ENCODE assay signal across 36 cellular contexts in the genomic region with DNA sequence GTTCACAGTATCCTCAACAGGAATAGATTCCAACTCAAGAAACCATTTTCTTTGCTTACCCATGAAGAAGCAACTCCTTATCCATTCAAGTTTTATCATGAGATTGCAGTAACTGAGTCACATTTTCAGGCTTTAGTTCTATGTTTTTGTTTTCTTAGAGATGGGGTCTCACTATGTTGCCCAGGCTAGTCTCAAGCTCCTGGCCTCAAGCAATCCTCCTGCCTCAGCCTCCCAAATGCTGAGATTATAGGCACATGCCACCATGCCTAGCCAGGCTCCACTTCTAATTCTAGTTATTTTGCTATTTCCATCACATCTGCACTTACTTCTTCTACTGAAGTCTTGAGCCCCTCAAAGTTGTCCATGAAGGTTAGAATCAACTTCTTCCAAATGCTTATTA.
"Had no signal": no experiment of that assay in that cellular context is flagged by ENCODE, and none has a peak within 500 bp of the region (broad histone marks: within the 10 kb centered on the region; RNA-seq: fewer than 3 reads in every experiment).

No MANE protein-coding gene starts in this region.

- H3K9me3 Mint-ChIP-seq: activated CD4-positive, alpha-beta memory T cell treated with anti-CD3 and anti-CD28 coated beads for 36 hours; activated CD8-positive, alpha-beta T cell treated with anti-CD3 and anti-CD28 coated beads for 36 hours; activated T-cell treated with anti-CD3 and anti-CD28 coated beads, Interleukin-2, amount 50 U/mL, for 4 hours; activated T-cell treated with anti-CD3 and anti-CD28 coated beads, Interleukin-2, amount 50 U/mL, for 72 hours; activated T-helper 1 cell treated with anti-CD3 and anti-CD28 coated beads, Interleukin-12 subunit alpha, Interleukin-12 subunit beta, Interleukin-2, Interleukin-4 antibody, amounts not matched to agents 30 ng/mL and 10 ng/mL and 1 ng/mL, durations not matched to agents 14 hours and 24 hours and 36 hours; activated T-helper 17 cell treated with anti-CD3 and anti-CD28 coated beads, Interleukin-2, amount 50 U/mL, for 72 hours; T-helper 1 cell treated with Interleukin-12 subunit alpha and Interleukin-12 subunit beta and Interleukin-4 antibody, amounts not matched to agents 30 μg/mL and 1 μg/mL, for 36 hours; T-helper 2 cell treated with Interferon-gamma antibody and Interleukin-4, amounts not matched to agents 5 μg/mL and 100 μg/mL, for 36 hours had no signal

- H3K27me3 Mint-ChIP-seq: activated CD4-positive, alpha-beta memory T cell treated with anti-CD3 and anti-CD28 coated beads for 36 hours; activated CD4-positive, alpha-beta T cell treated with anti-CD3 and anti-CD28 coated beads for 36 hours; activated CD8-positive, alpha-beta T cell treated with anti-CD3 and anti-CD28 coated beads for 36 hours; activated naive CD8-positive, alpha-beta T cell treated with anti-CD3 and anti-CD28 coated beads for 36 hours; activated T-helper 17 cell treated with anti-CD3 and anti-CD28 coated beads, Interleukin-2, amount 50 U/mL, for 72 hours had no signal

- H3K4me3 Mint-ChIP-seq: activated CD4-positive, alpha-beta memory T cell treated with anti-CD3 and anti-CD28 coated beads for 36 hours; activated CD4-positive, alpha-beta T cell treated with anti-CD3 and anti-CD28 coated beads for 36 hours; activated CD8-positive, alpha-beta T cell treated with anti-CD3 and anti-CD28 coated beads for 36 hours; activated naive CD4-positive, alpha-beta T cell treated with anti-CD3 and anti-CD28 coated beads for 36 hours; activated naive CD8-positive, alpha-beta T cell treated with anti-CD3 and anti-CD28 coated beads for 36 hours; activated T-cell treated with anti-CD3 and anti-CD28 coated beads, Interleukin-2, amount 50 U/mL, for 4 hours; activated T-helper 1 cell treated with anti-CD3 and anti-CD28 coated beads, Interleukin-12 subunit alpha, Interleukin-12 subunit beta, Interleukin-2, Interleukin-4 antibody, amounts not matched to agents 30 ng/mL and 10 ng/mL and 1 ng/mL, durations not matched to agents 14 hours and 24 hours and 36 hours; T-helper 1 cell treated with Interleukin-12 subunit alpha and Interleukin-12 subunit beta and Interleukin-4 antibody, amounts not matched to agents 30 μg/mL and 1 μg/mL, for 36 hours; T-helper 2 cell treated with Interferon-gamma antibody and Interleukin-4, amounts not matched to agents 5 μg/mL and 100 μg/mL, for 36 hours had no signal

- H3K27ac Mint-ChIP-seq: activated CD4-positive, alpha-beta memory T cell treated with anti-CD3 and anti-CD28 coated beads for 36 hours; activated CD8-positive, alpha-beta T cell treated with anti-CD3 and anti-CD28 coated beads for 36 hours; activated naive CD4-positive, alpha-beta T cell treated with anti-CD3 and anti-CD28 coated beads for 36 hours; activated naive CD8-positive, alpha-beta T cell treated with anti-CD3 and anti-CD28 coated beads for 36 hours; activated T-cell treated with anti-CD3 and anti-CD28 coated beads, Interleukin-2, amount 50 U/mL, for 72 hours; activated T-helper 1 cell treated with anti-CD3 and anti-CD28 coated beads, Interleukin-12 subunit alpha, Interleukin-12 subunit beta, Interleukin-2, Interleukin-4 antibody, amounts not matched to agents 30 ng/mL and 10 ng/mL and 1 ng/mL, durations not matched to agents 14 hours and 24 hours and 36 hours; activated T-helper 17 cell treated with anti-CD3 and anti-CD28 coated beads, Interleukin-2, amount 50 U/mL, for 72 hours; T-helper 1 cell treated with Interleukin-12 subunit alpha and Interleukin-12 subunit beta and Interleukin-4 antibody, amounts not matched to agents 30 μg/mL and 1 μg/mL, for 36 hours; T-helper 2 cell treated with Interferon-gamma antibody and Interleukin-4, amounts not matched to agents 5 μg/mL and 100 μg/mL, for 36 hours had no signal

- FAIRE-seq: astrocyte, TTC549 had no signal

- ATAC-seq: activated CD4-positive, alpha-beta T cell treated with anti-CD3 and anti-CD28 coated beads for 36 hours; activated CD4-positive, CD25-positive, alpha-beta regulatory T cell treated with anti-CD3 and anti-CD28 coated beads, Interleukin-2, amount 50 U/mL, for 24 hours; activated CD8-positive, alpha-beta T cell treated with anti-CD3 and anti-CD28 coated beads for 36 hours; activated naive CD4-positive, alpha-beta T cell treated with anti-CD3 and anti-CD28 coated beads, Interleukin-2, amount 50 U/mL, for 72 hours; activated T-cell treated with anti-CD3 and anti-CD28 coated beads, Interleukin-2, amount 50 U/mL, for 4 hours; activated T-cell treated with anti-CD3 and anti-CD28 coated beads, Interleukin-2, amount 50 U/mL, for 72 hours; activated T-helper 17 cell treated with anti-CD3 and anti-CD28 coated beads, Interleukin-2, amount 50 U/mL, for 72 hours; body of pancreas had no signal

- DNase-seq: activated CD4-positive, alpha-beta memory T cell treated with anti-CD3 and anti-CD28 coated beads for 36 hours; activated CD4-positive, alpha-beta T cell treated with anti-CD3 and anti-CD28 coated beads for 1 hour; activated CD4-positive, alpha-beta T cell treated with anti-CD3 and anti-CD28 coated beads for 36 hours; activated CD4-positive, alpha-beta T cell treated with anti-CD3 and anti-CD28 coated beads for 48 hours; activated CD4-positive, alpha-beta T cell treated with anti-CD3 and anti-CD28 coated beads, Interleukin-2, amount 50 U/mL, for 1 hour; activated CD4-positive, alpha-beta T cell treated with anti-CD3 and anti-CD28 coated beads, Interleukin-2, amount 50 U/mL, for 4 hours; activated CD4-positive, CD25-positive, alpha-beta regulatory T cell; activated CD8-positive, alpha-beta memory T cell treated with anti-CD3 and anti-CD28 coated beads, Interleukin-2, amount 50 U/mL, for 4 hours; activated CD8-positive, alpha-beta T cell treated with anti-CD3 and anti-CD28 coated beads for 36 hours; activated effector memory CD4-positive, alpha-beta T cell treated with anti-CD3 and anti-CD28 coated beads, Interleukin-2, amount 50 U/mL, for 16 hours; activated gamma-delta T cell treated with Interleukin-2 at 50 U/mL for 16 hours; activated naive CD4-positive, alpha-beta T cell; activated naive CD4-positive, alpha-beta T cell treated with anti-CD3 and anti-CD28 coated beads for 36 hours; activated naive CD4-positive, alpha-beta T cell treated with anti-CD3 and anti-CD28 coated beads, Interleukin-2, amount 50 U/mL, for 16 hours; activated naive CD8-positive, alpha-beta T cell treated with anti-CD3 and anti-CD28 coated beads for 36 hours; activated T-cell treated with anti-CD3 and anti-CD28 coated beads for 4 hours; activated T-cell treated with anti-CD3 and anti-CD28 coated beads, Interleukin-2, amount 50 U/mL, for 1 hour; activated T-cell treated with anti-CD3 and anti-CD28 coated beads, Interleukin-2, amount 50 U/mL, for 4 hours; activated T-cell treated with anti-CD3 and anti-CD28 coated beads, Interleukin-2, amount 50 U/mL, for 72 hours; adrenal gland; amniotic stem cell; aorta; body of pancreas; brain microvascular endothelial cell; central memory CD4-positive, alpha-beta T cell; cerebellar nuclear complex; T-helper 2 cell; T-helper 9 cell had no signal
